ENCODE assay signal across 25 cellular contexts in the genomic region with DNA sequence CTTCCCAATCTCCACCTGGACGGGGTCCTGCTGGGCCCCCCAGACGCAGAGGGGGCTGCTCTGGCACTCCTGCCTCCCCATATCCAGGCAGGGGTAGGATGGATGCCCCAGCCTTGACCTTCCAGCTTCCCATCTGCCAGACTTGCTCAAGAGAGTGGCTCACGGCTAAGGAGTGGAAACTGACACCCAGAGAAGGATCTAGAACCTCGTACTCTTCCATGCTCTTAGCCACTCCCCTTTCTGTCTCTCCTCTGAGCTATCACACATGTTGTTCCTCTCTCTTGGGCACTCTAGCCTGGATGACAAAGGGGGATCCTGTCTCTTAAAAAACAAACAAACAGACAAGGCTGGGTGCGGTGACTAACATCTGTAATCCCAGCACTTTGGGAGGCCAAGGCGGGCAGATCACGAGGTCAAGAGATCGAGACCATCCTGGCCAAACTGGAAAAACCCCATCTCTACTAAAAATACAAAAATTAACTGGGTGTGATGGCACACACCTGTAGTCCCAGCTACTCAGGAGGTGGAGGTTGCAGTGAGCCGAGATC. TPM values are rescaled to one million over a fixed set of nuclear protein-coding genes. Genes with fewer than 3 reads are reported as not detected.
DNase-seq lines count a peak whose midpoint lies in the region; TF ChIP-seq lines count a peak whose summit lies in the region.
"Had no signal": no experiment of that assay in that cellular context is flagged by ENCODE, and none has a peak within 500 bp of the region (broad histone marks: within the 10 kb centered on the region; RNA-seq: fewer than 3 reads in every experiment).

No MANE protein-coding gene starts in this region.

- H3K14ac ChIP-seq in H9 (ENCODE audit: insufficient read depth, low read length) = no peak overlapping the region

- H3K4me1 Mint-ChIP-seq in H9 = peaks cover 13 to 23% of the 10 kb centered on the region in 2 experiments
- H3K4me1 Mint-ChIP-seq: activated CD4-positive, alpha-beta T cell treated with anti-CD3 and anti-CD28 coated beads, Interleukin-2, amount 10 ng/mL, durations not matched to agents 7 days and 5 days; activated naive CD8-positive, alpha-beta T cell treated with anti-CD3 and anti-CD28 coated beads, Interleukin-2, amount 50 U/mL, for 24 hours; CD8-positive, alpha-beta memory T cell; stimulated activated naive CD8-positive, alpha-beta T cell treated with anti-CD3 and anti-CD28 coated beads, Interleukin-15, amount 100 ng/mL, for 72 hours had no signal

- H3K36me3 Mint-ChIP-seq in H9 (ENCODE audit: insufficient read depth in 1 of 3, low read depth in 3 of 3) = no peaks in the 10 kb centered on the region
- H3K36me3 Mint-ChIP-seq: CD8-positive, alpha-beta memory T cell had no signal

- no peak overlapping the region for H2BK15ac ChIP-seq in H9 (ENCODE audit: low read depth, low read length)

- no peak overlapping the region for H3K18ac ChIP-seq in H9 (ENCODE audit: insufficient read length, low read depth, low read length)

- H3K4me1 ChIP-seq in H9 (ENCODE audit: insufficient read depth, low read length) (no peaks in the 10 kb centered on the region), muscle layer of colon (ENCODE audit: insufficient read depth, low read length) (peaks cover 19% of the 10 kb centered on the region)

- no peak overlapping the region for H3K56ac ChIP-seq in H9 (ENCODE audit: insufficient read length, low read depth, low read length)

- H3K79me2 ChIP-seq in H9 (ENCODE audit: insufficient read depth, low read length) = no peaks in the 10 kb centered on the region

- no peaks in the 10 kb centered on the region; a peak in 1 of 5 replicates for H3K9me3 Mint-ChIP-seq in H9
- H3K9me3 Mint-ChIP-seq: activated CD4-positive, alpha-beta T cell treated with anti-CD3 and anti-CD28 coated beads, Interleukin-2, amount 10 ng/mL, durations not matched to agents 7 days and 5 days; activated naive CD8-positive, alpha-beta T cell treated with anti-CD3 and anti-CD28 coated beads, Interleukin-2, amount 50 U/mL, for 24 hours; CD8-positive, alpha-beta memory T cell; endodermal cell; stimulated activated naive CD8-positive, alpha-beta T cell treated with anti-CD3 and anti-CD28 coated beads, Interleukin-15, amount 100 ng/mL, for 72 hours had no signal

- H2AK5ac ChIP-seq in H9 (ENCODE audit: insufficient read length, low read length) = no peak overlapping the region

- H4K8ac ChIP-seq in H9 (replicated peaks; ENCODE audit: insufficient read length, low read depth, low read length) = no peak overlapping the region

- no peak overlapping the region for H4K91ac ChIP-seq in H9 (ENCODE audit: insufficient read length, low read depth, low read length)

- no peak overlapping the region for H3K4ac ChIP-seq in H9 (ENCODE audit: low read depth, low read length)

- no peak overlapping the region for H2BK120ac ChIP-seq in H9 (ENCODE audit: low read depth, low read length, poor library complexity, severe bottlenecking)

- H3K23me2 ChIP-seq in H9 (ENCODE audit: insufficient read length, low read depth, low read length, poor library complexity, severe bottlenecking) = no peaks in the 10 kb centered on the region

- no peak overlapping the region for H2AFZ ChIP-seq in H9 (ENCODE audit: low read length)

- H2BK5ac ChIP-seq in H9 (ENCODE audit: insufficient read length, low read length) = no peak overlapping the region

- DNase-seq in H9 (no peak), WERI-Rb-1 (no peak), cerebellum (ENCODE audit: low spot score) (no peak), DMS 273 (lab: John Stamatoyannopoulos, UW; ENCODE audit: unreplicated experiment) (no peak)
- no peak for DNase-seq in activated CD4-positive, alpha-beta T cell treated with anti-CD3 and anti-CD28 coated beads for 4 hours
- DNase-seq: activated CD4-positive, alpha-beta T cell treated with anti-CD3 and anti-CD28 coated beads, Interleukin-2, amount 10 ng/mL, durations not matched to agents 7 days and 5 days; activated CD8-positive, alpha-beta memory T cell treated with anti-CD3 and anti-CD28 coated beads, Interleukin-2, amount 50 U/mL, for 4 hours; activated naive CD8-positive, alpha-beta T cell treated with anti-CD3 and anti-CD28 coated beads, Interleukin-2, amount 50 U/mL, for 24 hours; body of pancreas; CD8-positive, alpha-beta memory T cell; left lung; NCI-H774; OCI-M1; SHP77 treated with DMSO at 0.1 percent for 48 hours; spleen; stimulated activated CD4-positive, alpha-beta T cell treated with anti-CD3 and anti-CD28 coated beads, Interleukin-4, amount 100 ng/mL, for 4 hours; stimulated activated naive CD8-positive, alpha-beta T cell treated with anti-CD3 and anti-CD28 coated beads, Interleukin-15, amount 100 ng/mL, for 72 hours; T-helper 1 cell had no signal

- no peak overlapping the region for H4K5ac ChIP-seq in H9 (ENCODE audit: insufficient read length, low read depth, low read length)

- H3K27ac Mint-ChIP-seq in H9 = peak overlapping the region in 2 of 3 experiments; percentile 29 to 53; a peak in 2 of 7 replicates
- H3K27ac Mint-ChIP-seq: activated CD4-positive, alpha-beta T cell treated with anti-CD3 and anti-CD28 coated beads, Interleukin-2, amount 10 ng/mL, durations not matched to agents 7 days and 5 days; activated naive CD8-positive, alpha-beta T cell treated with anti-CD3 and anti-CD28 coated beads, Interleukin-2, amount 50 U/mL, for 24 hours; CD8-positive, alpha-beta memory T cell; endodermal cell; stimulated activated naive CD8-positive, alpha-beta T cell treated with anti-CD3 and anti-CD28 coated beads, Interleukin-15, amount 100 ng/mL, for 72 hours had no signal

- no peak overlapping the region for H2BK12ac ChIP-seq in H9 (ENCODE audit: insufficient read length, low read depth, low read length)

- no peak overlapping the region for H3K4me2 ChIP-seq in H9 (ENCODE audit: insufficient read depth, insufficient read length, low read length)

- peaks cover 35% of the 10 kb centered on the region for H3K27me3 Mint-ChIP-seq in H9 (ENCODE audit: low read depth)

- H3K23ac ChIP-seq in H9 (ENCODE audit: insufficient read length, low read depth, low read length) = no peak overlapping the region

- no peak overlapping the region for H3K4me3 Mint-ChIP-seq in H9
- H3K4me3 Mint-ChIP-seq: activated CD4-positive, alpha-beta T cell treated with anti-CD3 and anti-CD28 coated beads, Interleukin-2, amount 10 ng/mL, durations not matched to agents 7 days and 5 days; activated naive CD8-positive, alpha-beta T cell treated with anti-CD3 and anti-CD28 coated beads, Interleukin-2, amount 50 U/mL, for 24 hours; CD8-positive, alpha-beta memory T cell; endodermal cell; stimulated activated naive CD8-positive, alpha-beta T cell treated with anti-CD3 and anti-CD28 coated beads, Interleukin-15, amount 100 ng/mL, for 72 hours had no signal

- no peaks in the 10 kb centered on the region for H3K27me3 ChIP-seq in H9 (ENCODE audit: insufficient read depth, low read length)
- H3K27me3 ChIP-seq in WERI-Rb-1 (ENCODE audit: insufficient read depth, low read depth, severe bottlenecking) = no peaks in the 10 kb centered on the region
- no peaks in the 10 kb centered on the region for H3K27me3 ChIP-seq in muscle layer of colon (ENCODE audit: control insufficient read depth in 1 of 2, insufficient read depth in 2 of 2, low read length in 2 of 2)
- H3K27me3 ChIP-seq: body of pancreas had no signal

- TF ChIP-seq CTCF in H9 (conservative IDR thresholded peaks at IDR 0.05) = no peak
- TF ChIP-seq CTCF in WERI-Rb-1 (IDR thresholded peaks at IDR 0.05; ENCODE audit: low read depth, low read length) = no peak

- H3K27ac ChIP-seq in H9 (ENCODE audit: insufficient read length, low read depth, low read length) = no peak overlapping the region
- H3K27ac ChIP-seq in WERI-Rb-1 = 0 out of 2 replicates have a peak overlapping the region, but pooled peaks have one; percentile 2
- H3K27ac ChIP-seq in muscle layer of colon (ENCODE audit: low read depth, low read length) = peak overlapping the region; percentile 17
- H3K27ac ChIP-seq: body of pancreas, left lung, spleen, upper lobe of left lung had no signal

- H3K36me3 ChIP-seq in WERI-Rb-1 = no peaks in the 10 kb centered on the region
- H3K36me3 ChIP-seq in muscle layer of colon (ENCODE audit: insufficient read depth, low read length) = no peaks in the 10 kb centered on the region
- H3K36me3 ChIP-seq: left lung, spleen, upper lobe of left lung had no signal

- no peak overlapping the region for H3T11ph ChIP-seq in H9 (ENCODE audit: low read length)

- no peaks in the 10 kb centered on the region for H3K9me3 ChIP-seq in H9 (ENCODE audit: control insufficient read depth, low read depth, low read length)
- no peaks in the 10 kb centered on the region for H3K9me3 ChIP-seq in WERI-Rb-1 (ENCODE audit: severe bottlenecking)
- H3K9me3 ChIP-seq in muscle layer of colon (ENCODE audit: low read length) = no peaks in the 10 kb centered on the region
- H3K9me3 ChIP-seq: body of pancreas, left lung, spleen, upper lobe of left lung had no signal

- H3K9ac ChIP-seq in H9 (ENCODE audit: extremely low read depth, insufficient read length, low read length) (no peak overlapping the region), muscle layer of colon (ENCODE audit: low read length) (no peak overlapping the region)

- H3K4me3 ChIP-seq in WERI-Rb-1 (ENCODE audit: low read depth, low read length) (no peak overlapping the region), muscle layer of colon (ENCODE audit: low read depth in 1 of 2, low read length in 2 of 2) (no peak overlapping the region)
- H3K4me3 ChIP-seq: body of pancreas, GM12878, left lung, spleen, upper lobe of left lung had no signal

- no peak overlapping the region for H2BK20ac ChIP-seq in H9 (ENCODE audit: low read depth, low read length, poor library complexity, severe bottlenecking)

- H3K79me1 ChIP-seq in H9 (ENCODE audit: insufficient read depth, low read depth, low read length, poor library complexity, severe bottlenecking) = no peaks in the 10 kb centered on the region

- WGBS in H9 (ENCODE audit: extremely low coverage, insufficient read length, low lambda C conversion rate) = no CpG with 5 or more reads among the region's 9 CpGs

- H4K20me1 ChIP-seq in H9 (ENCODE audit: control insufficient read depth, insufficient read depth, insufficient read length) = no peaks in the 10 kb centered on the region

RNA-seq across cellular contexts. Expression of a gene that starts 12.2 kb away (rescaled TPM):
- total RNA-seq in H9 (2021) (not detected in 2 replicates), cerebellum (not detected)
- total RNA-seq: activated CD4-positive, alpha-beta T cell treated with anti-CD3 and anti-CD28 coated beads, Interleukin-2, amount 10 ng/mL, durations not matched to agents 7 days and 5 days; body of pancreas; CD8-positive, alpha-beta memory T cell; GM12878; left lung; M059J; mucosa of gallbladder; pulmonary artery endothelial cell; spleen; upper lobe of left lung had no signal

RNA-seq across cellular contexts. Expression of a gene that starts 21.1 kb away (rescaled TPM):
- total RNA-seq in H9 (2021) = 282 TPM in 2 replicates
- 68.1 TPM for total RNA-seq in cerebellum

RNA-seq across cellular contexts. Expression of a gene that starts 22.2 kb away (rescaled TPM):
- total RNA-seq in H9 (2021) = 1.9 and 2.2 TPM in 2 replicates
- total RNA-seq in cerebellum = 5.9 TPM

RNA-seq across cellular contexts. Expression of a gene that starts 31.2 kb away (rescaled TPM):
- total RNA-seq in H9 (2021) (not detected in 2 replicates), cerebellum (0.09 TPM)
- total RNA-seq: activated CD4-positive, alpha-beta T cell treated with anti-CD3 and anti-CD28 coated beads, Interleukin-2, amount 10 ng/mL, durations not matched to agents 7 days and 5 days; CD8-positive, alpha-beta memory T cell; M059J; pulmonary artery endothelial cell; spleen had no signal

RNA-seq across cellular contexts. Expression of a gene that starts 31.6 kb away (rescaled TPM):
- total RNA-seq in H9 (2021) (2.3 and 2.5 TPM in 2 replicates), cerebellum (4.4 TPM)
